In the genomic region with DNA sequence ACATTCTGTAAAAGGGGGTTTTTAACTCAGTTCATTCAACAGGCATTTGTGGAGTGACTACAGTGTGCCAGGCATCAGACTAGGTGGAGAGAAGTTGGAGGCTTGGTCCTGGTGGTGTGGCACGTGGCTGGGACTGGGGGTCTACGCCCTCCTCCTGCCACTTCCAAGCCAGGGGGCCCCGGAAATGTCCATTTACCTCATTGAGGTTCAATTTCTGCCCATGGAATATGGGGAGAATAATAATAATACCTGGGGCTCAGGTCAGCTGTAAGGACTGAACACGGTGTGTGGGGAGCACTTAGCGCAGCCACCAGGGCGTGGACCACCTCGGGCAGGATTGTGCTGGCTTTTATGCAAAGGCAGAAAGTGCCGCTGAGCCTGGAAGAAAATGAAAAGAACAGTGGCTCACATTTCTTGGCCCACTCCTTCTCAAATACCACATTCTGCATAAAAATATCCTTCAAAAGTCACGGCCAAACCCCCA, we compare ENCODE assay signal across 14 cellular contexts.
DNase-seq lines count a peak whose midpoint lies in the region; ATAC-seq, FAIRE-seq and TF ChIP-seq lines count a peak whose summit lies in the region.
"Had no signal": no experiment of that assay in that cellular context is flagged by ENCODE, and none has a peak within 500 bp of the region (broad histone marks: within the 10 kb centered on the region; RNA-seq: fewer than 3 reads in every experiment).

No MANE protein-coding gene starts in this region.

- H3K4me1 ChIP-seq in A549 (peaks cover 34% of the 10 kb centered on the region), hepatocyte (ENCODE audit: insufficient read depth) (no peaks in the 10 kb centered on the region), osteoblast (ENCODE audit: insufficient read depth, low read length) (peaks cover 18% of the 10 kb centered on the region)

- H3K4me2 ChIP-seq in A549 (no peak overlapping the region), hepatocyte (peak overlapping the region; percentile 39), osteoblast (ENCODE audit: insufficient read depth, low read length) (peak overlapping the region; percentile 43)

- H3K4me3 Mint-ChIP-seq in WTC11, result 0 out of 2 replicates have a peak overlapping the region, but pooled peaks have one; percentile 14
- H3K4me3 Mint-ChIP-seq: activated naive CD4-positive, alpha-beta T cell treated with anti-CD3 and anti-CD28 coated beads for 36 hours; stimulated activated effector memory CD8-positive, alpha-beta T cell treated with anti-CD3 and anti-CD28 coated beads, Interleukin-12 subunit alpha, Interleukin-12 subunit beta, amount 100 ng/mL, for 72 hours had no signal

- peaks cover 9% of the 10 kb centered on the region; the same call in 1 of the 2 replicates for H3K9me3 Mint-ChIP-seq in WTC11
- H3K9me3 Mint-ChIP-seq: activated naive CD4-positive, alpha-beta T cell treated with anti-CD3 and anti-CD28 coated beads for 36 hours; stimulated activated effector memory CD8-positive, alpha-beta T cell treated with anti-CD3 and anti-CD28 coated beads, Interleukin-12 subunit alpha, Interleukin-12 subunit beta, amount 100 ng/mL, for 72 hours had no signal

- H3K9me3 ChIP-seq in A549, result no peaks in the 10 kb centered on the region
- no peaks in the 10 kb centered on the region for H3K9me3 ChIP-seq in hepatocyte (ENCODE audit: low read depth)
- no peaks in the 10 kb centered on the region for H3K9me3 ChIP-seq in osteoblast (ENCODE audit: low read depth, low read length)
- H3K9me3 ChIP-seq: Peyer's patch had no signal

- in situ Hi-C loops in ACHN (cut with HindIII; ENCODE audit: low pct_ligation_motif_present, low pct_unique_long_range_greater_than_20kb, low sequenced_read_pairs), result no loop called here

- H2AFZ ChIP-seq in hepatocyte (no peak overlapping the region), osteoblast (ENCODE audit: low read length) (peak overlapping the region; percentile 54)

- H3K79me2 ChIP-seq in hepatocyte, result no peaks in the 10 kb centered on the region
- H3K79me2 ChIP-seq in osteoblast (ENCODE audit: insufficient read depth, low read length), result no peaks in the 10 kb centered on the region

- H3K9me2 ChIP-seq in hepatocyte (replicated peaks; ENCODE audit: insufficient read depth), result no peaks in the 10 kb centered on the region

- TF ChIP-seq POLR2A in A549 (IDR thresholded peaks at IDR 0.05; ENCODE audit: low read length), result no peak

- WGBS in A549 (ENCODE audit: missing lambda C conversion rate), result 74% methylated on average over 9 of the region's 9 CpGs
- 61% methylated on average over 9 of the region's 9 CpGs for WGBS in hepatocyte (ENCODE audit: low lambda C conversion rate, missing lambda C conversion rate)

- no peaks in the 10 kb centered on the region for H3K27me3 ChIP-seq in hepatocyte
- no peaks in the 10 kb centered on the region for H3K27me3 ChIP-seq in osteoblast (ENCODE audit: insufficient read depth, low read length)
- H3K27me3 ChIP-seq: Peyer's patch had no signal

- H3K27me3 Mint-ChIP-seq in WTC11 (ENCODE audit: low read depth), result 0 out of 2 replicates have a peak, but pooled peaks cover 5% of the 10 kb centered on the region

- TF ChIP-seq RAD21 in A549 (conservative IDR thresholded peaks at IDR 0.05 in 1 of 2, IDR thresholded peaks at IDR 0.05 in 1 of 2), result no peak

- TF ChIP-seq EP300 in A549 (IDR thresholded peaks at IDR 0.05), result no peak

- ATAC-seq in A549 (no peak), WTC11 (peak; percentile 50), HG03432 (IDR thresholded peaks at IDR 0.05; ENCODE audit: unreplicated experiment) (no peak), GM19328 (IDR thresholded peaks at IDR 0.05; ENCODE audit: unreplicated experiment) (no peak)
- ATAC-seq: stimulated activated effector memory CD8-positive, alpha-beta T cell treated with anti-CD3 and anti-CD28 coated beads, Interleukin-12 subunit alpha, Interleukin-12 subunit beta, amount 100 ng/mL, for 72 hours had no signal

- H3K27ac Mint-ChIP-seq in WTC11, result no peak overlapping the region
- H3K27ac Mint-ChIP-seq: activated naive CD4-positive, alpha-beta T cell treated with anti-CD3 and anti-CD28 coated beads for 36 hours; stimulated activated effector memory CD8-positive, alpha-beta T cell treated with anti-CD3 and anti-CD28 coated beads, Interleukin-12 subunit alpha, Interleukin-12 subunit beta, amount 100 ng/mL, for 72 hours had no signal

- H4K20me1 ChIP-seq in hepatocyte (ENCODE audit: insufficient read depth, poor library complexity, severe bottlenecking) (no peaks in the 10 kb centered on the region), osteoblast (ENCODE audit: insufficient read depth, low read length) (no peaks in the 10 kb centered on the region)

- H3K27ac ChIP-seq in A549 (peak overlapping the region; percentile 39 to 72; a peak in 4 of 6 replicates), hepatocyte (no peak overlapping the region), osteoblast (ENCODE audit: low read depth, low read length) (no peak overlapping the region)

- CTCF ChIA-PET in A549 (lab: Yijun Ruan, JAX), result no interaction called here
- CTCF ChIA-PET in WTC11 (lab: Charles Lee), result interaction anchor here (1.0 to 1.5 kb wide), 3 partner anchors 281 to 376 kb away, joined by 3 to 5 read pairs (median 3); no protein-coding TSS in a partner anchor

- TF ChIP-seq CTCF in A549 (IDR thresholded peaks at IDR 0.05) (no peak), WTC11 (IDR thresholded peaks at IDR 0.05) (no peak), hepatocyte (IDR thresholded peaks at IDR 0.05; ENCODE audit: poor library complexity) (no peak), osteoblast (IDR thresholded peaks at IDR 0.05; ENCODE audit: extremely low read depth, low read depth, low read length) (no peak)

- no peak for FAIRE-seq in A549 (lab: Jason Lieb, UNC)
- FAIRE-seq in urothelium cell line (lab: Jason Lieb, UNC), result no peak

- no peaks in the 10 kb centered on the region for H3K36me3 Mint-ChIP-seq in WTC11
- H3K36me3 Mint-ChIP-seq: stimulated activated effector memory CD8-positive, alpha-beta T cell treated with anti-CD3 and anti-CD28 coated beads, Interleukin-12 subunit alpha, Interleukin-12 subunit beta, amount 100 ng/mL, for 72 hours had no signal

- POLR2A ChIA-PET in A549 (lab: Yijun Ruan, JAX) (no interaction called here), WTC11 (lab: Charles Lee) (no interaction called here)

- no peak for DNase-seq in A549 (ENCODE audit: low read depth in 1 of 2, low spot score in 1 of 2)
- no peak for DNase-seq in WTC11 (ENCODE audit: low spot score)
- DNase-seq in hepatocyte (ENCODE audit: low spot score), result no peak
- no peak for DNase-seq in osteoblast (ENCODE audit: insufficient read length, low spot score, missing footprints)
- no peak for DNase-seq in ACHN
- DNase-seq in urothelium cell line (ENCODE audit: low spot score), result no peak
- DNase-seq: activated CD4-positive, CD25-positive, alpha-beta regulatory T cell; kidney glomerular epithelial cell; NCI-H524 had no signal

- H3K4me1 Mint-ChIP-seq in WTC11, result peaks cover 18% of the 10 kb centered on the region
- H3K4me1 Mint-ChIP-seq: stimulated activated effector memory CD8-positive, alpha-beta T cell treated with anti-CD3 and anti-CD28 coated beads, Interleukin-12 subunit alpha, Interleukin-12 subunit beta, amount 100 ng/mL, for 72 hours had no signal

- no peak overlapping the region for H3K4me3 ChIP-seq in A549
- H3K4me3 ChIP-seq in hepatocyte, result no peak overlapping the region
- no peak overlapping the region for H3K4me3 ChIP-seq in osteoblast (ENCODE audit: insufficient read depth, low read length)
- H3K4me3 ChIP-seq: Peyer's patch had no signal

- no peaks in the 10 kb centered on the region for H3K36me3 ChIP-seq in hepatocyte (replicated peaks; ENCODE audit: insufficient read depth, low read depth)
- H3K36me3 ChIP-seq in osteoblast (ENCODE audit: insufficient read depth, low read length), result no peaks in the 10 kb centered on the region
- H3K36me3 ChIP-seq: Peyer's patch had no signal

TF ChIP-seq in A549, 52 proteins besides CTCF, POLR2A, EP300 and RAD21 (continues in another document):
- no peak for TF ChIP-seq ZSCAN20 (CRISPR knock-in tag; IDR thresholded peaks at IDR 0.05)
- TF ChIP-seq, protein P1, sequence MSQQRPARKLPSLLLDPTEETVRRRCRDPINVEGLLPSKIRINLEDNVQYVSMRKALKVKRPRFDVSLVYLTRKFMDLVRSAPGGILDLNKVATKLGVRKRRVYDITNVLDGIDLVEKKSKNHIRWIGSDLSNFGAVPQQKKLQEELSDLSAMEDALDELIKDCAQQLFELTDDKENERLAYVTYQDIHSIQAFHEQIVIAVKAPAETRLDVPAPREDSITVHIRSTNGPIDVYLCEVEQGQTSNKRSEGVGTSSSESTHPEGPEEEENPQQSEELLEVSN (IDR thresholded peaks at IDR 0.05; ENCODE audit: borderline replicate concordance, low read depth), result no peak
- no peak for TF ChIP-seq NR3C1 (IDR thresholded peaks at IDR 0.05)
- TF ChIP-seq NPAS2 (CRISPR knock-in tag; IDR thresholded peaks at IDR 0.05; ENCODE audit: borderline replicate concordance), result no peak
- TF ChIP-seq CEBPB (IDR thresholded peaks at IDR 0.05), result no peak
- no peak for TF ChIP-seq CBX8 (IDR thresholded peaks at IDR 0.05)
- no peak for TF ChIP-seq BHLHE40 (IDR thresholded peaks at IDR 0.05; ENCODE audit: low read depth, low read length)
- no peak for TF ChIP-seq JUN (IDR thresholded peaks at IDR 0.05)
- TF ChIP-seq KDM5A (IDR thresholded peaks at IDR 0.05), result no peak

TF ChIP-seq in WTC11, 78 proteins besides CTCF, POLR2A, EP300 and RAD21:
- no peak for TF ChIP-seq SMAD4 (CRISPR knock-in tag; IDR thresholded peaks at IDR 0.05)
- peak; percentile 43; the same call in 1 of the 2 replicates for TF ChIP-seq ZNF423 (CRISPR knock-in tag; IDR thresholded peaks at IDR 0.05)

Comparison
In these comparisons a context has a peak if more than half of its experiments do, and no peak if none do; other contexts are left out.
1. H3K27ac ChIP-seq: peak in A549 (2 of 2); none in hepatocyte (single experiment) and osteoblast (single experiment).